In the genomic region with DNA sequence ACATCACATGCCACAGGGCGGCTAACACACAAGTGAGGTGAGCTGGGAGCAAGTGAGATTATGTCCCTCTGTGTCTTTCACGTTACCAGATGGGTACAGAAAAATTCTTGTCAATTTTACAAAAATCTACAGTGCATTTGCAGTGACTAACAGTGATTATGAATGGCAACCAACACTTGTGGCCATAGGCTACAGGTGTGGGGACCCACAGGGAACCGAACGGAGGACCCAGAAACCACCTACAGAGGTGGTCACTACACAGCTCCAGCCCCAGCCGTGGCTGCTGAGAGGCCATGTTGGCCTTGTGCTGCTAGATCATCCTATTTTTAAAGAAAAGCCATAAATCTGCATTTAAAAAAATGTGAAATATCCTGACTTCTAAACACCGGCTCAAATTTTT, we compare ENCODE assay signal across 16 cellular contexts. TPM values are rescaled to one million over a fixed set of nuclear protein-coding genes. Genes with fewer than 3 reads are reported as not detected.
DNase-seq lines count a peak whose midpoint lies in the region; ATAC-seq and TF ChIP-seq lines count a peak whose summit lies in the region.
"Had no signal": no experiment of that assay in that cellular context is flagged by ENCODE, and none has a peak within 500 bp of the region (broad histone marks: within the 10 kb centered on the region; RNA-seq: fewer than 3 reads in every experiment).

No MANE protein-coding gene starts in this region.

- H3K4ac ChIP-seq in neuronal stem cell (ENCODE audit: low read length) = no peak overlapping the region

- H2AFZ ChIP-seq in neuronal stem cell (ENCODE audit: low read length) = no peak overlapping the region

- no peak overlapping the region for H3K14ac ChIP-seq in neuronal stem cell (ENCODE audit: low read length)

- intact Hi-C loops in mucosa of descending colon (cut with DNase I, micrococcal nuclease) = no loop called here

- peaks cover 33% of the 10 kb centered on the region for H3K36me3 Mint-ChIP-seq in activated naive CD4-positive, alpha-beta T cell treated with anti-CD3 and anti-CD28 coated beads, Interleukin-2, amount 10 ng/mL, durations not matched to agents 7 days and 5 days
- peaks cover 58% of the 10 kb centered on the region for H3K36me3 Mint-ChIP-seq in activated naive CD8-positive, alpha-beta T cell treated with anti-CD3 and anti-CD28 coated beads for 36 hours
- peaks cover 7% of the 10 kb centered on the region for H3K36me3 Mint-ChIP-seq in mesothelial cell of epicardium

- H4K91ac ChIP-seq in neuronal stem cell (ENCODE audit: low read depth, low read length, poor library complexity) = no peak overlapping the region

- peak overlapping the region in 3 of 4 donors; percentile 59 to 92 (median 82) for H3K27ac ChIP-seq in tibial nerve
- H3K27ac ChIP-seq in neuronal stem cell (replicated peaks; ENCODE audit: low read length) = no peak overlapping the region

- no peak overlapping the region for H3K9ac ChIP-seq in neuronal stem cell (ENCODE audit: low read depth, low read length, poor library complexity)

- H3K18ac ChIP-seq in neuronal stem cell (ENCODE audit: low read length) = no peak overlapping the region

- no peak overlapping the region for H2AK5ac ChIP-seq in neuronal stem cell (ENCODE audit: low read depth, low read length)

- no peak overlapping the region for H2BK12ac ChIP-seq in neuronal stem cell (ENCODE audit: low read length)

- CTCF ChIA-PET in activated naive CD4-positive, alpha-beta T cell treated with anti-CD3 and anti-CD28 coated beads, Interleukin-2, amount 10 ng/mL, durations not matched to agents 7 days and 5 days (lab: Charles Lee) = interaction anchor here (1.1 to 2.0 kb wide), 2 partner anchors 11 to 18 kb away, joined by 3 to 6 read pairs; no protein-coding TSS in a partner anchor

- H3K23ac ChIP-seq in neuronal stem cell (ENCODE audit: low read depth, low read length, poor library complexity) = no peak overlapping the region

- H3K79me1 ChIP-seq in neuronal stem cell (ENCODE audit: low read depth, low read length) = peaks cover 6% of the 10 kb centered on the region

- H2BK15ac ChIP-seq in neuronal stem cell (ENCODE audit: low read length) = no peak overlapping the region

- TF ChIP-seq POLR2A in tibial nerve (IDR thresholded peaks at IDR 0.05) = no peak

- no peak overlapping the region for H3K4me3 Mint-ChIP-seq in activated naive CD4-positive, alpha-beta T cell treated with anti-CD3 and anti-CD28 coated beads, Interleukin-2, amount 10 ng/mL, durations not matched to agents 7 days and 5 days
- peak overlapping the region; percentile 68 for H3K4me3 Mint-ChIP-seq in activated naive CD8-positive, alpha-beta T cell treated with anti-CD3 and anti-CD28 coated beads for 36 hours
- H3K4me3 Mint-ChIP-seq in mesothelial cell of epicardium = no peak overlapping the region

- peaks cover 0 to 61% (median 44%) of the 10 kb centered on the region in 4 donors for H3K4me1 ChIP-seq in tibial nerve
- peaks cover 0 to 2% of the 10 kb centered on the region in 2 donors for H3K4me1 ChIP-seq in neuronal stem cell (ENCODE audit: control insufficient read depth in 2 of 2, insufficient read depth in 1 of 2, low read depth in 1 of 2, low read length in 2 of 2)
- no peaks in the 10 kb centered on the region for H3K4me1 ChIP-seq in mucosa of descending colon (ENCODE audit: low read depth)

- no peaks in the 10 kb centered on the region for H3K27me3 ChIP-seq in tibial nerve
- no peaks in the 10 kb centered on the region for H3K27me3 ChIP-seq in neuronal stem cell (ENCODE audit: control insufficient read depth in 3 of 3, insufficient read depth in 3 of 3, low read depth in 1 of 3, low read length in 3 of 3)

- H2BK120ac ChIP-seq in neuronal stem cell (ENCODE audit: low read depth, low read length) = no peak overlapping the region

- H3K27ac Mint-ChIP-seq in activated naive CD4-positive, alpha-beta T cell treated with anti-CD3 and anti-CD28 coated beads, Interleukin-2, amount 10 ng/mL, durations not matched to agents 7 days and 5 days = peak overlapping the region; percentile 61
- peak overlapping the region; percentile 93 for H3K27ac Mint-ChIP-seq in activated naive CD8-positive, alpha-beta T cell treated with anti-CD3 and anti-CD28 coated beads for 36 hours
- peak overlapping the region; percentile 85 for H3K27ac Mint-ChIP-seq in mesothelial cell of epicardium

- H3K9me3 Mint-ChIP-seq in activated naive CD4-positive, alpha-beta T cell treated with anti-CD3 and anti-CD28 coated beads, Interleukin-2, amount 10 ng/mL, durations not matched to agents 7 days and 5 days = peaks cover 2% of the 10 kb centered on the region
- H3K9me3 Mint-ChIP-seq in activated naive CD8-positive, alpha-beta T cell treated with anti-CD3 and anti-CD28 coated beads for 36 hours = peaks cover 5% of the 10 kb centered on the region
- H3K9me3 Mint-ChIP-seq in mesothelial cell of epicardium = no peaks in the 10 kb centered on the region

- no peak for TF ChIP-seq CTCF in mesothelial cell of epicardium (IDR thresholded peaks at IDR 0.05; ENCODE audit: unreplicated experiment)
- TF ChIP-seq CTCF in tibial nerve (IDR thresholded peaks at IDR 0.05) = no peak
- no peak for TF ChIP-seq CTCF in mucosa of descending colon (IDR thresholded peaks at IDR 0.05)

- H3K4me3 ChIP-seq in tibial nerve = no peak overlapping the region
- no peak overlapping the region for H3K4me3 ChIP-seq in neuronal stem cell (ENCODE audit: low read length in 2 of 2)
- H3K4me3 ChIP-seq in mucosa of descending colon = no peak overlapping the region

- no peak overlapping the region for H2BK5ac ChIP-seq in neuronal stem cell (ENCODE audit: low read length)

- H3K9me3 ChIP-seq in tibial nerve (no peaks in the 10 kb centered on the region), neuronal stem cell (replicated peaks in 1 of 2; ENCODE audit: control insufficient read depth in 2 of 2, insufficient read depth in 1 of 2, low read depth in 1 of 2, low read length in 2 of 2) (peaks cover 2 to 28% of the 10 kb centered on the region in 2 donors), mucosa of descending colon (no peaks in the 10 kb centered on the region)

- H3K4me1 Mint-ChIP-seq in activated naive CD4-positive, alpha-beta T cell treated with anti-CD3 and anti-CD28 coated beads, Interleukin-2, amount 10 ng/mL, durations not matched to agents 7 days and 5 days = peaks cover 63% of the 10 kb centered on the region
- H3K4me1 Mint-ChIP-seq in activated naive CD8-positive, alpha-beta T cell treated with anti-CD3 and anti-CD28 coated beads for 36 hours = peaks cover 80% of the 10 kb centered on the region
- H3K4me1 Mint-ChIP-seq in mesothelial cell of epicardium = peaks cover 41% of the 10 kb centered on the region

- H3K4me2 ChIP-seq in neuronal stem cell (ENCODE audit: insufficient read depth, low read length, poor library complexity, severe bottlenecking) = no peak overlapping the region

- TF ChIP-seq EP300 in tibial nerve (IDR thresholded peaks at IDR 0.05) = no peak

- H3K36me3 ChIP-seq in tibial nerve = no peaks in the 10 kb centered on the region
- peaks cover 5 to 62% of the 10 kb centered on the region in 2 donors for H3K36me3 ChIP-seq in neuronal stem cell (replicated peaks in 1 of 2; ENCODE audit: control insufficient read depth in 2 of 2, insufficient read depth in 2 of 2, low read length in 2 of 2)
- H3K36me3 ChIP-seq in mucosa of descending colon (ENCODE audit: low read depth) = no peaks in the 10 kb centered on the region

- H4K8ac ChIP-seq in neuronal stem cell (ENCODE audit: low read depth, low read length) = no peak overlapping the region

- WGBS in tibial nerve, 2 donors = 86 to 89% methylated on average over 6 of the region's 6 CpGs
- no CpG with 5 or more reads among the region's 6 CpGs for WGBS in neuronal stem cell (ENCODE audit: extremely low coverage in 2 of 2, insufficient read length in 2 of 2, insufficient replicate concordance in 1 of 2), 2 donors

- no peak for ATAC-seq in mucosa of descending colon
- ATAC-seq: esophagus mucosa had no signal

- DNase-seq in activated naive CD4-positive, alpha-beta T cell treated with anti-CD3 and anti-CD28 coated beads, Interleukin-2, amount 10 ng/mL, durations not matched to agents 7 days and 5 days = no peak
- no peak for DNase-seq in activated naive CD4-positive, alpha-beta T cell treated with Interleukin-2 at 50 U/mL for 16 hours
- DNase-seq in activated naive CD8-positive, alpha-beta T cell treated with anti-CD3 and anti-CD28 coated beads for 36 hours = no peak
- DNase-seq in mesothelial cell of epicardium (ENCODE audit: low spot score in 2 of 2, unreplicated experiment in 2 of 2) = no peak
- DNase-seq in tibial nerve (ENCODE audit: low spot score in 2 of 2) = no peak
- no peak for DNase-seq in neuronal stem cell (ENCODE audit: low spot score)
- no peak for DNase-seq in GDM1 (lab: John Stamatoyannopoulos, UW)
- no peak for DNase-seq in mucosa of descending colon
- DNase-seq: activated CD4-positive, alpha-beta T cell treated with anti-CD3 and anti-CD28 coated beads, Interleukin-2, amount 50 U/mL, for 4 hours; AML-193; MV-4-11; NCI-H526; SIG-M5; stimulated activated CD4-positive, alpha-beta T cell treated with anti-CD3 and anti-CD28 coated beads, Interleukin-4, amount 100 ng/mL, for 24 hours had no signal

- no peaks in the 10 kb centered on the region for H3K27me3 Mint-ChIP-seq in activated naive CD4-positive, alpha-beta T cell treated with anti-CD3 and anti-CD28 coated beads, Interleukin-2, amount 10 ng/mL, durations not matched to agents 7 days and 5 days
- H3K27me3 Mint-ChIP-seq in activated naive CD8-positive, alpha-beta T cell treated with anti-CD3 and anti-CD28 coated beads for 36 hours = no peaks in the 10 kb centered on the region
- H3K27me3 Mint-ChIP-seq in mesothelial cell of epicardium (ENCODE audit: low read depth) = no peaks in the 10 kb centered on the region

RNA-seq across cellular contexts. Expression of a gene that starts 50.2 kb away (rescaled TPM):
- 100 to 1,000 TPM; 390 to 395 TPM for total RNA-seq in activated naive CD8-positive, alpha-beta T cell treated with anti-CD3 and anti-CD28 coated beads for 36 hours
- total RNA-seq in mesothelial cell of epicardium (104 to 123 TPM (median 115 TPM) in 3 replicates), tibial nerve (100 to 1,000 TPM; 143 to 219 (median 165) TPM), mucosa of descending colon (10 to 100 TPM; 15.0 to 63.0 (median 24.8) TPM)
- 176 TPM for polyA plus RNA-seq in neuronal stem cell (2013, experiment 1 of 2)
- polyA plus RNA-seq in neuronal stem cell (2013, experiment 2 of 2) = 174 TPM
- total RNA-seq: G401 had no signal
